In the genomic region with DNA sequence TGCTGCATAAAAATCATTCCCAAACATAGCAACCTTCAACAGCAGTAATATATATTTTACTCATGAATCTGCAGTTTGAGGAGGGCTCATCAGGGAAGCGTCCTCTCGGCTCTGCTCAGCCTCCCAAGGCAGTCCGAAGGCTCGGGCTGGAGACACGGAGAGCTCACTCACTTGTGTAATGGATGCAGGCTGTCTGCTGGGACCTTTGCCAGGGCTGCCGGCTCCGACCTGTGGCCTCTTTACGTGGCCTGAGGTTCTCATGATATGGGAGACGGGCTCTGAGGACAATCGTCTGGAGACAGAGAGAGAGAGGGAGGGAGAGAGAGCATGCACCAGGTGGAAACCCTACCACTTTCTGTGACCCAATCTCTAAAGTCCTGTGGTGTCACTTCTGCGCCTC, we compare ENCODE assay signal across 17 cellular contexts. TPM values are rescaled to one million over a fixed set of nuclear protein-coding genes. Genes with fewer than 3 reads are reported as not detected.
A peak's percentile ranks its signal among the peaks of the same experiment; 100 is the strongest.
DNase-seq lines count a peak whose midpoint lies in the region; ATAC-seq and TF ChIP-seq lines count a peak whose summit lies in the region.
"Had no signal": no experiment of that assay in that cellular context is flagged by ENCODE, and none has a peak within 500 bp of the region (broad histone marks: within the 10 kb centered on the region; RNA-seq: fewer than 3 reads in every experiment).

No MANE protein-coding gene starts in this region.

- DNase-seq in Daoy (ENCODE audit: low read depth) (peak; percentile 6), SK-N-MC (ENCODE audit: low read depth, low spot score) (no peak), hepatocyte (ENCODE audit: low spot score) (no peak), nephron progenitor cell (no peak), HUDEP-2 (lab: John Stamatoyannopoulos, UW; ENCODE audit: unreplicated experiment in 76 of 76) (no peak), NCI-H82 (lab: John Stamatoyannopoulos, UW) (no peak), NCI-H345 (lab: John Stamatoyannopoulos, UW) (no peak)
- DNase-seq: Caco-2; GM23248; NCI-H146; NCI-H2081 treated with DMSO at 0.1 percent for 48 hours; NCI-H526; NK-92 treated with Interleukin-12 subunit alpha and Interleukin-12 subunit beta, amount 100 ng/mL, for 24 hours had no signal

- no peaks in the 10 kb centered on the region for H3K79me2 ChIP-seq in hepatocyte

- 66% methylated on average over 11 of the region's 11 CpGs for WGBS in hepatocyte (ENCODE audit: low lambda C conversion rate, missing lambda C conversion rate)

- H2AFZ ChIP-seq in hepatocyte: no peak overlapping the region
- H2AFZ ChIP-seq: GM23248 had no signal

- H3K9me3 ChIP-seq in SK-N-MC (ENCODE audit: low read depth, low read length) (no peaks in the 10 kb centered on the region), hepatocyte (ENCODE audit: low read depth) (no peaks in the 10 kb centered on the region)
- H3K9me3 ChIP-seq: A549 had no signal

- H3K4me3 Mint-ChIP-seq in nephron progenitor cell: peak overlapping the region; percentile 31

- no peaks in the 10 kb centered on the region for H3K27me3 ChIP-seq in hepatocyte

- H4K20me1 ChIP-seq in hepatocyte (ENCODE audit: insufficient read depth, poor library complexity, severe bottlenecking): no peaks in the 10 kb centered on the region

- H3K36me3 ChIP-seq in SK-N-MC (ENCODE audit: insufficient read depth, low read length) (no peaks in the 10 kb centered on the region), hepatocyte (replicated peaks; ENCODE audit: insufficient read depth, low read depth) (no peaks in the 10 kb centered on the region)

- TF ChIP-seq CTCF in hepatocyte (IDR thresholded peaks at IDR 0.05; ENCODE audit: poor library complexity) (no peak), nephron progenitor cell (IDR thresholded peaks at IDR 0.05) (no peak)

- no peak overlapping the region for H3K9ac ChIP-seq in SK-N-MC (ENCODE audit: insufficient read length)
- H3K9ac ChIP-seq: GM23248 had no signal

- no peaks in the 10 kb centered on the region for H3K27me3 Mint-ChIP-seq in nephron progenitor cell (ENCODE audit: low read depth, poor library complexity)

- H3K27ac Mint-ChIP-seq in nephron progenitor cell: no peak overlapping the region

- ATAC-seq in GM19351 (IDR thresholded peaks at IDR 0.05; ENCODE audit: unreplicated experiment): no peak
- ATAC-seq: A549 had no signal

- H3K4me3 ChIP-seq in SK-N-MC (0 out of 2 replicates have a peak overlapping the region, but pooled peaks have one; percentile 24), hepatocyte (no peak overlapping the region)
- H3K4me3 ChIP-seq: A549, GM23248 had no signal

- no peaks in the 10 kb centered on the region for H3K9me3 Mint-ChIP-seq in nephron progenitor cell

- H3K27ac ChIP-seq in SK-N-MC (peak overlapping the region; percentile 55; the same call in 1 of the 2 replicates), hepatocyte (no peak overlapping the region)
- H3K27ac ChIP-seq: A549, C4-2B, GM23248, RWPE1 had no signal

- H3K9me2 ChIP-seq in hepatocyte (replicated peaks; ENCODE audit: insufficient read depth): no peaks in the 10 kb centered on the region

- H3K4me2 ChIP-seq in hepatocyte: peak overlapping the region; percentile 29
- H3K4me2 ChIP-seq: A549 had no signal

- peaks cover 17% of the 10 kb centered on the region for H3K4me1 Mint-ChIP-seq in nephron progenitor cell

- peaks cover 7% of the 10 kb centered on the region for H3K4me1 ChIP-seq in hepatocyte (ENCODE audit: insufficient read depth)
- H3K4me1 ChIP-seq: A549 had no signal

- H3K36me3 Mint-ChIP-seq in nephron progenitor cell (ENCODE audit: low read depth): no peaks in the 10 kb centered on the region

RNA-seq across cellular contexts. Expression of gene CD8B2, which starts 59.9 kb away (rescaled TPM):
- not detected in 2 replicates for total RNA-seq in Daoy (2014; rRNA removed; shearing (Covaris generic))
- 0.44 TPM in 1 of 2 replicates, not detected in the other for total RNA-seq in hepatocyte
- polyA plus RNA-seq in hepatocyte: 0.47 TPM in 1 of 2 replicates, not detected in the other
- total RNA-seq: GM23248 had no signal
- polyA plus RNA-seq: A549, GM23248 had no signal
